8 cellular contexts compared by ENCODE assay signal in the genomic region with DNA sequence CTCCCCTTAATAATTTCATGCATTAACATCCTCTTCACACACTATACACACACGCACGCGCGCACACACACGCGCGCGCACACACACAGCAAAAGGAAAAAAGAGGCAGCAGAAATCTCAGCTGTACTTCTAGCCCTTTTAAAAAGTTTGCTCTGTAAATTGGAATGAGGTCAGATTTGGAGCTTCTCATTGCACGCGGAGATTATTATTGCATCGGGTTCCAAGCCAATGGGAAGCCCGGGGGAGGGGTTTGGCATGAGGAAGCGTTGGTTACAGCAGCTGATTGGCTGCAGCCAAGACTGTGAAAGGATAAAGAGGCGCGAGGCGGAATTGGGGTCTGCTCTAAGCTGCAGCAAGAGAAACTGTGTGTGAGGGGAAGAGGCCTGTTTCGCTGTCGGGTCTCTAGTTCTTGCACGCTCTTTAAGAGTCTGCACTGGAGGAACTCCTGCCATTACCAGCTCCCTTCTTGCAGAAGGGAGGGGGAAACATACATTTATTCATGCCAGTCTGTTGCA. TPM values are rescaled to one million over a fixed set of nuclear protein-coding genes. Genes with fewer than 3 reads are reported as not detected.
A peak's percentile ranks its signal among the peaks of the same experiment; 100 is the strongest.
DNase-seq lines count a peak whose midpoint lies in the region; ATAC-seq and TF ChIP-seq lines count a peak whose summit lies in the region.

TSS of gene SOX4 (plus strand) at position 340 of the 515 bp plus-strand sequence. CDS start 784 bp downstream, outside the sequence.

- ATAC-seq in natural killer cell: peak; percentile 67 to 78 (median 74)

- H3K4me1 Mint-ChIP-seq in natural killer cell: peaks cover 24 to 28% of the 10 kb centered on the region in 2 donors

- H3K4me1 ChIP-seq in Peyer's patch: peaks cover 0 to 10% (median 1%) of the 10 kb centered on the region in 4 donors
- peaks cover 0 to 13% (median 7%) of the 10 kb centered on the region in 4 donors for H3K4me1 ChIP-seq in tibial artery

- H3K9me3 Mint-ChIP-seq in natural killer cell: no peaks in the 10 kb centered on the region

- no peaks in the 10 kb centered on the region for H3K36me3 Mint-ChIP-seq in natural killer cell

- peak within 1 kb of the TSS; percentile 77 to 93 (median 87) for H3K27ac ChIP-seq in Peyer's patch
- H3K27ac ChIP-seq in tibial artery: peak within 1 kb of the TSS; percentile 80 to 88

- peak within 1 kb of the TSS; percentile 91 for H3K4me3 Mint-ChIP-seq in natural killer cell

- H3K9me3 ChIP-seq in Peyer's patch: no peaks in the 10 kb centered on the region
- no peaks in the 10 kb centered on the region for H3K9me3 ChIP-seq in tibial artery

- H3K36me3 ChIP-seq in H7 (replicated peaks; ENCODE audit: control insufficient read depth, insufficient read depth, low read length) (peaks cover 20% of the 10 kb centered on the region), Peyer's patch (no peaks in the 10 kb centered on the region), tibial artery (no peaks in the 10 kb centered on the region)

- TF ChIP-seq POLR2A in Peyer's patch (IDR thresholded peaks at IDR 0.05): peak; percentile 82 to 84

- peak within 1 kb of the TSS; percentile 84 for H3K4me3 ChIP-seq in H7 (ENCODE audit: insufficient read depth, low read depth, low read length)
- peak within 1 kb of the TSS; percentile 54 to 83 (median 70) for H3K4me3 ChIP-seq in Peyer's patch
- peak within 1 kb of the TSS; percentile 86 to 89 for H3K4me3 ChIP-seq in foreskin fibroblast (ENCODE audit: low read depth in 1 of 2, low read length in 2 of 2)
- H3K4me3 ChIP-seq in tibial artery: peak within 1 kb of the TSS; percentile 78 to 88

- DNase-seq in GM04503 (ENCODE audit: low read depth) (peak; percentile 73), H7 (peak; percentile 95), Kasumi-1 (lab: John Stamatoyannopoulos, UW) (peak; percentile 99), Peyer's patch (peak; percentile 89 to 96 (median 90)), foreskin fibroblast (peak; percentile 86 to 96), natural killer cell (peak; percentile 62), tibial artery (peak; percentile 93)
- peak; percentile 55 for DNase-seq in activated naive CD4-positive, alpha-beta T cell treated with Interleukin-2 at 50 U/mL for 16 hours

- no peak within 1 kb of the TSS for H3K27ac Mint-ChIP-seq in natural killer cell

- H3K27me3 Mint-ChIP-seq in natural killer cell (ENCODE audit: low read depth in 2 of 2): peaks cover 2 to 8% of the 10 kb centered on the region in 2 donors

- TF ChIP-seq CTCF in Peyer's patch (IDR thresholded peaks at IDR 0.05) (no peak), foreskin fibroblast (IDR thresholded peaks at IDR 0.05; ENCODE audit: low read depth, low read length) (no peak), natural killer cell (IDR thresholded peaks at IDR 0.05) (no peak), tibial artery (IDR thresholded peaks at IDR 0.05) (no peak)

- intact Hi-C loops in natural killer cell (cut with micrococcal nuclease): loop anchor here (5.0 to 10.0 kb wide), 3 partner anchors 331 to 1299 kb away; partner anchors contain the start of gene E2F3
- intact Hi-C loops in tibial artery (cut with DNase I; ENCODE audit: low total_unique reads): loop anchor here (10.0 kb wide), 1 partner anchor 71 kb away; no protein-coding TSS in a partner anchor

- H3K27me3 ChIP-seq in H7 (ENCODE audit: control insufficient read depth, insufficient read depth, low read length) (no peaks in the 10 kb centered on the region; the same call in 1 of the 2 replicates), Peyer's patch (no peaks in the 10 kb centered on the region), tibial artery (no peaks in the 10 kb centered on the region)

RNA-seq across cellular contexts. Expression of gene SOX4, which starts in this region (rescaled TPM):
- 121 and 151 TPM in 2 replicates for total RNA-seq in H7 (2014; rRNA removed; shearing (Covaris generic))
- 10 to 100 TPM; 11.4 to 23.9 (median 16.1) TPM for total RNA-seq in Peyer's patch
- 1 to 10 TPM; 4.4 to 7.6 (median 6.4) TPM for total RNA-seq in natural killer cell

Comparison
In these comparisons a context has a peak if more than half of its experiments do, and no peak if none do; other contexts are left out.
1. Peak in every context shown above with its lines: DNase-seq, ATAC-seq, H3K4me3 ChIP-seq and H3K27ac ChIP-seq.